8 cellular contexts compared by ENCODE assay signal in the genomic region with DNA sequence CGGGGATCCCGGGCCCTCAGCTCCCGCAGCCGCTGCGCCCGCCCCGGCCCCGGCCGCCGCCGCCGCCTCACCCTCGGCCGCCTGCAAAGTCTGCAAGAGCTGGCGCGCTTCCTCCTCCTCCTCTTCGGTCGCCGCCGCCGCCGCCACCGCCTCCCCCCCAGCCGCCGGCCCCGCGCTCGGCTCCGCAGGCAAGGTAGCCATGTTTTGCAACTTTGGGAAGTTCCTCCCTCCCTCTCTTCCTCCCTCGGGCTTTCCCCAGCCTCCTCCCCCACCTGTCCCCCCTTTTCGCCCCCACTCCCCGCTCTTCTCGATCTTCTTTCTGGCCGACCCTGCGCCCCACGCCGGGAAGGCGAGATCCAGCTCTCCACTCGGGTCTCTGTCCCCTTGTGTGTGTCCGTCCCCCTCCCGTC. TPM values are rescaled to one million over a fixed set of nuclear protein-coding genes. Genes with fewer than 3 reads are reported as not detected.
A peak's percentile ranks its signal among the peaks of the same experiment; 100 is the strongest.
DNase-seq lines count a peak whose midpoint lies in the region; ATAC-seq and TF ChIP-seq lines count a peak whose summit lies in the region.

No MANE protein-coding gene starts in this region.

- BruUV-seq in Calu3 (replicated peaks; lab: Mats Ljungman, UMichigan): no TSS peak

- no peak for TF ChIP-seq POLR2A in prostate gland (IDR thresholded peaks at IDR 0.05)

- DNase-seq in Calu3 (peak; percentile 70), LHCN-M2 (ENCODE audit: low read depth) (peak; percentile 45), foreskin fibroblast (peak; percentile 35 to 71), prostate gland (ENCODE audit: low spot score) (no peak), HT-29 (ENCODE audit: low spot score) (no peak), NCI-H2107 (lab: John Stamatoyannopoulos, UW) (no peak)

- CTCF ChIA-PET in Calu3 (lab: Charles Lee): interaction anchor here (0.6 to 4.8 kb wide), 11 partner anchors 31 to 453 kb away, joined by 3 to 46 read pairs (median 6); a partner anchor contains a TSS

- H3K9me3 Mint-ChIP-seq in Calu3 (ENCODE audit: low read depth, unreplicated experiment): no peaks in the 10 kb centered on the region
- H3K9me3 Mint-ChIP-seq in activated T-helper 17 cell treated with anti-CD3 and anti-CD28 coated beads, Interleukin-2, amount 50 U/mL, for 72 hours: no peaks in the 10 kb centered on the region

- H3K36me3 Mint-ChIP-seq in Calu3 (ENCODE audit: insufficient read depth, unreplicated experiment): peaks cover 78% of the 10 kb centered on the region
- peaks cover 6% of the 10 kb centered on the region for H3K36me3 Mint-ChIP-seq in activated T-helper 17 cell treated with anti-CD3 and anti-CD28 coated beads, Interleukin-2, amount 50 U/mL, for 72 hours (ENCODE audit: low read depth)

- H3K36me3 ChIP-seq in prostate gland: no peaks in the 10 kb centered on the region

- ATAC-seq in activated T-helper 17 cell treated with anti-CD3 and anti-CD28 coated beads, Interleukin-2, amount 50 U/mL, for 72 hours (replicated peaks): no peak
- no peak for ATAC-seq in GM18511 (IDR thresholded peaks at IDR 0.05; ENCODE audit: unreplicated experiment)

- H3K27me3 Mint-ChIP-seq in Calu3 (ENCODE audit: unreplicated experiment): no peaks in the 10 kb centered on the region
- no peaks in the 10 kb centered on the region for H3K27me3 Mint-ChIP-seq in activated T-helper 17 cell treated with anti-CD3 and anti-CD28 coated beads, Interleukin-2, amount 50 U/mL, for 72 hours

- intact Hi-C loops in Calu3 (cut with micrococcal nuclease; ENCODE audit: unreplicated experiment): loop anchor here (2.0 to 5.0 kb wide), 2 partner anchors 30 to 51 kb away; no protein-coding TSS in a partner anchor
- intact Hi-C loops in prostate gland (cut with DNase I): loop anchor here (5.0 kb wide), 2 partner anchors 51 to 76 kb away; a partner anchor contains a TSS

- peak overlapping the region; percentile 97 to 99 for H3K27ac ChIP-seq in prostate gland

- 1% methylated on average over 41 of the region's 41 CpGs for WGBS in prostate gland

- TF ChIP-seq CTCF in Calu3 (IDR thresholded peaks at IDR 0.05; ENCODE audit: unreplicated experiment): no peak
- no peak for TF ChIP-seq CTCF in foreskin fibroblast (IDR thresholded peaks at IDR 0.05; ENCODE audit: low read depth, low read length)
- TF ChIP-seq CTCF in prostate gland (IDR thresholded peaks at IDR 0.05): no peak

- peaks cover 21% of the 10 kb centered on the region for H3K4me1 Mint-ChIP-seq in Calu3 (ENCODE audit: low read depth, unreplicated experiment)
- H3K4me1 Mint-ChIP-seq in activated T-helper 17 cell treated with anti-CD3 and anti-CD28 coated beads, Interleukin-2, amount 50 U/mL, for 72 hours: peaks cover 6% of the 10 kb centered on the region

- H3K27ac Mint-ChIP-seq in Calu3 (ENCODE audit: unreplicated experiment): peak overlapping the region; percentile 88
- peak overlapping the region; percentile 81 for H3K27ac Mint-ChIP-seq in activated T-helper 17 cell treated with anti-CD3 and anti-CD28 coated beads, Interleukin-2, amount 50 U/mL, for 72 hours

- H3K4me3 ChIP-seq in foreskin fibroblast (ENCODE audit: low read depth in 1 of 2, low read length in 2 of 2) (peak overlapping the region; percentile 70 to 80), prostate gland (peak overlapping the region; percentile 79 to 83)

- peaks cover 33% of the 10 kb centered on the region for H3K4me1 ChIP-seq in prostate gland (replicated peaks)

- H3K9me3 ChIP-seq in prostate gland: no peaks in the 10 kb centered on the region

- H3K4me3 Mint-ChIP-seq in Calu3 (ENCODE audit: low read depth, unreplicated experiment): peak overlapping the region; percentile 84
- peak overlapping the region; percentile 84 for H3K4me3 Mint-ChIP-seq in activated T-helper 17 cell treated with anti-CD3 and anti-CD28 coated beads, Interleukin-2, amount 50 U/mL, for 72 hours

- no peaks in the 10 kb centered on the region for H3K27me3 ChIP-seq in prostate gland (replicated peaks; ENCODE audit: insufficient read depth)

RNA-seq across cellular contexts. Expression of a gene that starts 0.4 kb away (rescaled TPM):
- total RNA-seq in Calu3 (2022): 12.9 and 15.0 TPM in 2 replicates
- total RNA-seq in LHCN-M2 (2014; rRNA removed): 7.9 and 8.7 TPM in 2 replicates
- polyA plus RNA-seq in LHCN-M2 (2012): 4.0 TPM
- total RNA-seq in activated T-helper 17 cell treated with anti-CD3 and anti-CD28 coated beads, Interleukin-2, amount 50 U/mL, for 72 hours: 1 to 10 TPM; 1.2 to 2.4 TPM
- 10 to 100 TPM; 33.7 to 37.5 TPM for total RNA-seq in prostate gland
- total RNA-seq in HT-29 (2014; rRNA removed; shearing (Covaris generic)): 26.8 and 28.6 TPM in 2 replicates

RNA-seq across cellular contexts. Expression of a gene that starts 13.6 kb away (rescaled TPM):
- total RNA-seq in Calu3 (2022): 70.8 and 76.0 TPM in 2 replicates
- total RNA-seq in LHCN-M2 (2014; rRNA removed): 90.8 and 121 TPM in 2 replicates
- polyA plus RNA-seq in LHCN-M2 (2012): 122 TPM
- 10 to 100 TPM; 18.1 to 24.6 TPM for total RNA-seq in activated T-helper 17 cell treated with anti-CD3 and anti-CD28 coated beads, Interleukin-2, amount 50 U/mL, for 72 hours
- total RNA-seq in prostate gland: 10 to 100 TPM; 52.8 to 88.2 TPM
- total RNA-seq in HT-29 (2014; rRNA removed; shearing (Covaris generic)): 31.1 and 45.7 TPM in 2 replicates

RNA-seq across cellular contexts. Expression of a gene that starts 24.0 kb away (rescaled TPM):
- 74.9 and 76.9 TPM in 2 replicates for total RNA-seq in Calu3 (2022)
- 34.0 and 36.4 TPM in 2 replicates for total RNA-seq in LHCN-M2 (2014; rRNA removed)
- polyA plus RNA-seq in LHCN-M2 (2012): 36.4 TPM
- 10 to 100 TPM; 33.1 to 38.9 TPM for total RNA-seq in activated T-helper 17 cell treated with anti-CD3 and anti-CD28 coated beads, Interleukin-2, amount 50 U/mL, for 72 hours
- total RNA-seq in prostate gland: 10 to 100 TPM; 35.5 to 96.7 TPM
- 102 and 108 TPM in 2 replicates for total RNA-seq in HT-29 (2014; rRNA removed; shearing (Covaris generic))

RNA-seq across cellular contexts. Expression of a gene that starts 35.4 kb away (rescaled TPM):
- total RNA-seq in Calu3 (2022) (not detected in 2 replicates), LHCN-M2 (2014; rRNA removed) (not detected in 2 replicates), prostate gland (1 to 10 TPM in 1 of 2 donors, not detected in 1; 1.8 TPM)
- not detected for polyA plus RNA-seq in LHCN-M2 (2012)
- total RNA-seq in activated T-helper 17 cell treated with anti-CD3 and anti-CD28 coated beads, Interleukin-2, amount 50 U/mL, for 72 hours: under 1 TPM in 1 of 2 donors, not detected in 1; 0.37 TPM
- not detected in 2 replicates for total RNA-seq in HT-29 (2014; rRNA removed; shearing (Covaris generic))

RNA-seq across cellular contexts. Expression of a gene that starts 38.0 kb away (rescaled TPM):
- total RNA-seq in Calu3 (2022) (43.8 and 53.6 TPM in 2 replicates), LHCN-M2 (2014; rRNA removed) (8.4 and 11.5 TPM in 2 replicates), prostate gland (10 to 100 TPM; 21.8 to 26.7 TPM)
- 4.7 TPM for polyA plus RNA-seq in LHCN-M2 (2012)
- total RNA-seq in activated T-helper 17 cell treated with anti-CD3 and anti-CD28 coated beads, Interleukin-2, amount 50 U/mL, for 72 hours: 10 to 100 TPM; 39.4 to 44.3 TPM
- 44.4 and 57.6 TPM in 2 replicates for total RNA-seq in HT-29 (2014; rRNA removed; shearing (Covaris generic))

Comparison
In these comparisons a context has a peak if more than half of its experiments do, and no peak if none do; other contexts are left out.
1. DNase-seq: peak in Calu3 (single experiment), LHCN-M2 (single experiment) and foreskin fibroblast (2 of 2); none in prostate gland (single experiment), HT-29 (single experiment) and NCI-H2107 (single experiment).